Comparison of ENCODE assay signal across 13 cellular contexts in the genomic region with DNA sequence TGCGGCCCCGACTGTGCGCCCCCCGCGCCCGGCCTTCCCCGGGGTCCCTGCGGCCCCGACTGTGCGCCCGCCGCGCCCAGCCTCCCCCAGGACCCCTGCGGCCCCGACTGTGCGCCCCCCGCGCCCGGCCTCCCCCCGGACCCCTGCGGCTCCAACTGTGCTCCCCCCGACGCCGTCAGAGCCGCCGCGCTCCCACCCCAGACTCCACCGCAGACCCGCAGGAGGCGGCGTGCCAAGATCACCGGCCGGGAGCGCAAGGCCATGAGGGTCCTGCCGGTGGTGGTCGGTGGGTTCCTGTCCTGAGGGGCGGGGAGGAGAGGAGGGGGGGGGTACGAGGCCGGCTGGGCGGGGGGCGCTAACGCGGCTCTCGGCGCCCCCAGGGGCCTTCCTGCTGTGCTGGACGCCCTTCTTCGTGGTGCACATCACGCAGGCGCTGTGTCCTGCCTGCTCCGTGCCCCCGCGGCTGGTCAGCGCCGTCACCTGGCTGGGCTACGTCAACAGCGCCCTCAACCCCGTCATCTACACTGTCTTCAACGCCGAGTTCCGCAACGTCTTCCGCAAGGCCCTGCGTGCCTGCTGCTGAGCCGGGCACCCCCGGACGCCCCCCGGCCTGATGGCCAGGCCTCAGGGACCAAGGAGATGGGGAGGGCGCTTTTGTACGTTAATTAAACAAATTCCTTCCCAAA. TPM values are rescaled to one million over a fixed set of nuclear protein-coding genes. Genes with fewer than 3 reads are reported as not detected.
A peak's percentile ranks its signal among the peaks of the same experiment; 100 is the strongest.
DNase-seq lines count a peak whose midpoint lies in the region; ATAC-seq, FAIRE-seq and TF ChIP-seq lines count a peak whose summit lies in the region.
"Had no signal": no experiment of that assay in that cellular context is flagged by ENCODE, and none has a peak within 500 bp of the region (broad histone marks: within the 10 kb centered on the region; RNA-seq: fewer than 3 reads in every experiment).

No MANE protein-coding gene starts in this region.

- H3K4me3 ChIP-seq in CD8-positive, alpha-beta memory T cell (ENCODE audit: low read length): no peak overlapping the region
- H3K4me3 ChIP-seq: body of pancreas, prostate gland had no signal

- peaks cover 17% of the 10 kb centered on the region for H3K4me1 Mint-ChIP-seq in activated CD8-positive, alpha-beta T cell treated with anti-CD3 and anti-CD28 coated beads for 36 hours (ENCODE audit: low read depth)
- H3K4me1 Mint-ChIP-seq in naive B cell: peaks cover 15 to 18% (median 15%) of the 10 kb centered on the region in 3 donors
- H3K4me1 Mint-ChIP-seq in CD8-positive, alpha-beta memory T cell: peaks cover 4 to 22% (median 6%) of the 10 kb centered on the region in 3 donors

- POLR2A ChIA-PET in activated CD8-positive, alpha-beta T cell treated with anti-CD3 and anti-CD28 coated beads for 36 hours (lab: Charles Lee): interaction anchor here (1.2 kb wide), 1 partner anchor 14 kb away, joined by 4 read pairs; a partner anchor contains a TSS
- POLR2A ChIA-PET in CD8-positive, alpha-beta memory T cell (lab: Charles Lee): no interaction called here

- H3K27ac ChIP-seq in CD8-positive, alpha-beta memory T cell (ENCODE audit: low read depth, low read length): no peak overlapping the region
- H3K27ac ChIP-seq: body of pancreas, prostate gland had no signal

- peaks cover 2% of the 10 kb centered on the region for H3K36me3 Mint-ChIP-seq in activated CD8-positive, alpha-beta T cell treated with anti-CD3 and anti-CD28 coated beads for 36 hours (ENCODE audit: low read depth)
- H3K36me3 Mint-ChIP-seq in naive B cell: peaks cover 0 to 8% of the 10 kb centered on the region in 2 donors
- peaks cover 0 to 9% (median 0%) of the 10 kb centered on the region in 3 donors for H3K36me3 Mint-ChIP-seq in CD8-positive, alpha-beta memory T cell

- H3K9me3 Mint-ChIP-seq in activated CD8-positive, alpha-beta T cell treated with anti-CD3 and anti-CD28 coated beads for 36 hours: no peaks in the 10 kb centered on the region
- no peaks in the 10 kb centered on the region for H3K9me3 Mint-ChIP-seq in naive B cell
- H3K9me3 Mint-ChIP-seq in CD8-positive, alpha-beta memory T cell: no peaks in the 10 kb centered on the region
- H3K9me3 Mint-ChIP-seq: CD4-positive, alpha-beta memory T cell had no signal

- H3K4me1 ChIP-seq in CD8-positive, alpha-beta memory T cell (ENCODE audit: insufficient read depth, low read length): no peaks in the 10 kb centered on the region
- H3K4me1 ChIP-seq: prostate gland had no signal

- TF ChIP-seq CTCF in activated CD8-positive, alpha-beta T cell treated with anti-CD3 and anti-CD28 coated beads for 36 hours (IDR thresholded peaks at IDR 0.05): no peak

- DNase-seq in GM12891 (ENCODE audit: insufficient read length, low spot score): no peak
- peak; percentile 44 for DNase-seq in activated CD8-positive, alpha-beta T cell treated with anti-CD3 and anti-CD28 coated beads for 36 hours
- DNase-seq in naive B cell: peak; percentile 29
- DNase-seq in HCEC 1CT: no peak
- no peak for DNase-seq in CD8-positive, alpha-beta memory T cell
- DNase-seq: body of pancreas; CD4-positive, alpha-beta memory T cell; mammary epithelial cell; NCI-H1092 treated with DMSO at 0.1 percent for 48 hours; NCI-H510A treated with DMSO at 0.1 percent for 48 hours had no signal

- CTCF ChIA-PET in activated CD8-positive, alpha-beta T cell treated with anti-CD3 and anti-CD28 coated beads for 36 hours (lab: Charles Lee): no interaction called here
- CTCF ChIA-PET in CD8-positive, alpha-beta memory T cell (lab: Charles Lee): no interaction called here

- H3K9me3 ChIP-seq in CD8-positive, alpha-beta memory T cell (ENCODE audit: low read length): no peaks in the 10 kb centered on the region
- H3K9me3 ChIP-seq: body of pancreas, prostate gland had no signal

- ATAC-seq in activated CD8-positive, alpha-beta T cell treated with anti-CD3 and anti-CD28 coated beads for 36 hours: peak; percentile 29
- ATAC-seq in naive B cell (ENCODE audit: low read depth in 2 of 2): peak; percentile 66
- ATAC-seq in HG03469 (IDR thresholded peaks at IDR 0.05; ENCODE audit: unreplicated experiment): no peak
- ATAC-seq: body of pancreas had no signal

- no peaks in the 10 kb centered on the region for H3K36me3 ChIP-seq in CD8-positive, alpha-beta memory T cell (ENCODE audit: insufficient read depth, low read length)

- intact Hi-C loops in activated CD8-positive, alpha-beta T cell treated with anti-CD3 and anti-CD28 coated beads for 36 hours (cut with micrococcal nuclease): no loop called here

- TF ChIP-seq POLR2A in GM12891 (IDR thresholded peaks at IDR 0.05; ENCODE audit: low read depth, low read length): no peak

- FAIRE-seq in GM12891 (lab: Jason Lieb, UNC): peak; percentile 54

- peak overlapping the region; percentile 31 for H3K4me3 Mint-ChIP-seq in activated CD8-positive, alpha-beta T cell treated with anti-CD3 and anti-CD28 coated beads for 36 hours
- peak overlapping the region; percentile 69 to 86 (median 75) for H3K4me3 Mint-ChIP-seq in naive B cell
- peak overlapping the region in 2 of 7 donors; percentile 52 to 56 for H3K4me3 Mint-ChIP-seq in CD8-positive, alpha-beta memory T cell

- peaks cover 27% of the 10 kb centered on the region for H3K27me3 Mint-ChIP-seq in activated CD8-positive, alpha-beta T cell treated with anti-CD3 and anti-CD28 coated beads for 36 hours
- H3K27me3 Mint-ChIP-seq in naive B cell: peaks cover 8 to 39% (median 29%) of the 10 kb centered on the region in 3 donors
- H3K27me3 Mint-ChIP-seq in CD8-positive, alpha-beta memory T cell: peaks cover 21 to 28% of the 10 kb centered on the region in 2 donors

- no peak overlapping the region for H3K27ac Mint-ChIP-seq in activated CD8-positive, alpha-beta T cell treated with anti-CD3 and anti-CD28 coated beads for 36 hours
- H3K27ac Mint-ChIP-seq in naive B cell: peak overlapping the region in 3 of 6 donors; percentile 76 to 82 (median 76)
- no peak overlapping the region for H3K27ac Mint-ChIP-seq in CD8-positive, alpha-beta memory T cell

- H3K27me3 ChIP-seq in CD8-positive, alpha-beta memory T cell (ENCODE audit: insufficient read depth, low read length, poor library complexity, severe bottlenecking): peaks cover 15% of the 10 kb centered on the region
- H3K27me3 ChIP-seq: body of pancreas had no signal

TF ChIP-seq in GM12891, 5 proteins besides CTCF, POLR2A, EP300 and RAD21:
- no peak for TF ChIP-seq SPI1 (IDR thresholded peaks at IDR 0.05; ENCODE audit: low read depth, low read length)
- TF ChIP-seq POU2F2 (IDR thresholded peaks at IDR 0.05; ENCODE audit: low read depth, low read length): no peak
- no peak for TF ChIP-seq POLR2AphosphoS5 (IDR thresholded peaks at IDR 0.05; ENCODE audit: low read depth, low read length)
- no peak for TF ChIP-seq PAX5 (IDR thresholded peaks at IDR 0.05; ENCODE audit: insufficient read depth, low read length, severe bottlenecking)
- TF ChIP-seq TAF1 (IDR thresholded peaks at IDR 0.05; ENCODE audit: low read depth, low read length): no peak

RNA-seq across cellular contexts. Expression of a gene that starts 3.1 kb away (rescaled TPM):
- not detected for polyA plus RNA-seq in GM12891 (2012; ENCODE audit: low read depth, missing spikeins)
- total RNA-seq in activated CD8-positive, alpha-beta T cell treated with anti-CD3 and anti-CD28 coated beads for 36 hours: under 1 TPM; 0.88 to 0.89 TPM
- polyA plus RNA-seq in naive B cell (ENCODE audit: low read depth in 6 of 6): not detected
- under 1 TPM; 0.22 to 0.31 TPM for total RNA-seq in CD8-positive, alpha-beta memory T cell
- not detected for polyA plus RNA-seq in CD8-positive, alpha-beta memory T cell
- polyA plus RNA-seq: CD4-positive, alpha-beta memory T cell; mammary epithelial cell had no signal

RNA-seq across cellular contexts. Expression of a gene that starts 13.2 kb away (rescaled TPM):
- not detected for polyA plus RNA-seq in GM12891 (2012; ENCODE audit: low read depth, missing spikeins)
- total RNA-seq in activated CD8-positive, alpha-beta T cell treated with anti-CD3 and anti-CD28 coated beads for 36 hours: not detected
- not detected for polyA plus RNA-seq in naive B cell (ENCODE audit: low read depth in 6 of 6)
- total RNA-seq in CD8-positive, alpha-beta memory T cell: not detected
- polyA plus RNA-seq in CD8-positive, alpha-beta memory T cell: not detected
- total RNA-seq: body of pancreas; CD4-positive, alpha-beta memory T cell; HT1080; mammary epithelial cell; prostate gland had no signal
- polyA plus RNA-seq: CD4-positive, alpha-beta memory T cell; mammary epithelial cell had no signal

RNA-seq across cellular contexts. Expression of a gene that starts 15.4 kb away (rescaled TPM):
- polyA plus RNA-seq in GM12891 (2012; ENCODE audit: low read depth, missing spikeins): 0.37 TPM
- total RNA-seq in activated CD8-positive, alpha-beta T cell treated with anti-CD3 and anti-CD28 coated beads for 36 hours: not detected
- not detected for polyA plus RNA-seq in naive B cell (ENCODE audit: low read depth in 6 of 6)
- not detected for total RNA-seq in CD8-positive, alpha-beta memory T cell
- not detected for polyA plus RNA-seq in CD8-positive, alpha-beta memory T cell
- total RNA-seq: CD4-positive, alpha-beta memory T cell; HT1080; mammary epithelial cell had no signal
- polyA plus RNA-seq: CD4-positive, alpha-beta memory T cell; mammary epithelial cell had no signal

RNA-seq across cellular contexts. Expression of a gene that starts 24.4 kb away (rescaled TPM):
- polyA plus RNA-seq in GM12891 (2012; ENCODE audit: low read depth, missing spikeins): 57.8 TPM
- 10 to 100 TPM; 34.6 to 37.5 TPM for total RNA-seq in activated CD8-positive, alpha-beta T cell treated with anti-CD3 and anti-CD28 coated beads for 36 hours
- 10 to 100 TPM; 28.5 to 89.8 (median 50.2) TPM for polyA plus RNA-seq in naive B cell (ENCODE audit: low read depth in 6 of 6)
- 10 to 100 TPM; 16.4 to 18.0 TPM for total RNA-seq in CD8-positive, alpha-beta memory T cell
- polyA plus RNA-seq in CD8-positive, alpha-beta memory T cell: 38.6 TPM
- total RNA-seq: HT1080 had no signal

RNA-seq across cellular contexts. Expression of a gene that starts 54.9 kb away (rescaled TPM):
- polyA plus RNA-seq in GM12891 (2012; ENCODE audit: low read depth, missing spikeins): 21.8 TPM
- 10 to 100 TPM; 59.1 to 59.3 TPM for total RNA-seq in activated CD8-positive, alpha-beta T cell treated with anti-CD3 and anti-CD28 coated beads for 36 hours
- 10 to 100 TPM; 16.7 to 39.8 (median 24.7) TPM for polyA plus RNA-seq in naive B cell (ENCODE audit: low read depth in 6 of 6)
- 10 to 100 TPM; 52.1 to 54.6 TPM for total RNA-seq in CD8-positive, alpha-beta memory T cell
- 36.3 TPM for polyA plus RNA-seq in CD8-positive, alpha-beta memory T cell

Comparison
In these comparisons a context has a peak if more than half of its experiments do, and no peak if none do; other contexts are left out.
1. DNase-seq: peak in activated CD8-positive, alpha-beta T cell treated with anti-CD3 and anti-CD28 coated beads for 36 hours (single experiment) and naive B cell (single experiment); none in GM12891 (single experiment), HCEC 1CT (single experiment) and CD8-positive, alpha-beta memory T cell (0 of 5).